ENCODE assay signal across 29 cellular contexts in genomic region chr1:186255286-186255685, GRCh38. TPM values are rescaled to one million over a fixed set of nuclear protein-coding genes. Genes with fewer than 3 reads are reported as not detected.
"Had no signal": no experiment of that assay in that cellular context is flagged by ENCODE, and none has a peak within 500 bp of the region (broad histone marks: within the 10 kb centered on the region; RNA-seq: fewer than 3 reads in every experiment).

No MANE protein-coding gene starts in this region.

- ATAC-seq: Panc1, Right ventricle myocardium inferior had no signal

- H3K9me3 ChIP-seq: SJCRH30, SK-N-SH had no signal

- H3K27me3 ChIP-seq: SJCRH30 had no signal

- H3K9ac ChIP-seq: SK-N-SH had no signal

- H3K27ac ChIP-seq: PC-9, RWPE1, SJCRH30 had no signal

- H3K4me3 ChIP-seq: MG63, PC-9, SJCRH30 had no signal

- H3K4me1 ChIP-seq: SJCRH30 had no signal

- H3K36me3 ChIP-seq: MG63, SJCRH30 had no signal

- DNase-seq: Kasumi-1, KG1, MG63, NCI-H1048, NCI-H1092 treated with DMSO at 0.1 percent for 48 hours, NCI-H1105 treated with DMSO at 0.1 percent for 48 hours, NCI-H1436, NCI-H146, NCI-H1694, NCI-H187 treated with DMSO at 0.1 percent for 48 hours, NCI-H2029, NCI-H2171 treated with DMSO at 0.1 percent for 48 hours, NCI-H2227 treated with DMSO at 0.1 percent for 48 hours, NCI-H345, NCI-H446, NCI-H510A treated with DMSO at 0.1 percent for 48 hours, NCI-H524 treated with DMSO at 0.1 percent for 48 hours, NCI-H526 treated with DMSO at 0.1 percent for 48 hours, PC-9, SHP77, SIG-M5, SJCRH30, SK-N-SH, SW 1271 had no signal

RNA-seq across cellular contexts. Expression of gene PRG4, which starts 40.8 kb away (rescaled TPM):
- total RNA-seq: M059J, PC-9, RPMI7951 had no signal
